Comparison of ENCODE assay signal across 12 cellular contexts in genomic region chr2:150526827-150527226, GRCh38. TPM values are rescaled to one million over a fixed set of nuclear protein-coding genes. Genes with fewer than 3 reads are reported as not detected.
DNase-seq lines count a peak whose midpoint lies in the region; ATAC-seq and TF ChIP-seq lines count a peak whose summit lies in the region.
"Had no signal": no experiment of that assay in that cellular context is flagged by ENCODE, and none has a peak within 500 bp of the region (broad histone marks: within the 10 kb centered on the region; RNA-seq: fewer than 3 reads in every experiment).

No MANE protein-coding gene starts in this region.

- TF ChIP-seq CTCF in MCF 10A (IDR thresholded peaks at IDR 0.05; ENCODE audit: unreplicated experiment) (no peak), breast epithelium (IDR thresholded peaks at IDR 0.05) (no peak), left lung (IDR thresholded peaks at IDR 0.05) (no peak), transverse colon (IDR thresholded peaks at IDR 0.05) (no peak)

- peak; percentile 62 for DNase-seq in MCF 10A (ENCODE audit: unreplicated experiment)
- no peak for DNase-seq in breast epithelium (ENCODE audit: low spot score in 2 of 2)
- peak; percentile 34 for DNase-seq in brain pericyte (ENCODE audit: low read depth, low spot score)
- DNase-seq in left lung: no peak
- DNase-seq in MV-4-11 (lab: John Stamatoyannopoulos, UW): no peak
- no peak for DNase-seq in transverse colon
- DNase-seq in activated naive CD4-positive, alpha-beta T cell (lab: John Stamatoyannopoulos, UW): no peak
- DNase-seq: cortex of kidney, NCI-H1048, RPMI8226 had no signal

- peaks cover 17% of the 10 kb centered on the region for H3K4me1 Mint-ChIP-seq in MCF 10A (ENCODE audit: insufficient read depth, unreplicated experiment)
- H3K4me1 Mint-ChIP-seq: B cell had no signal

- ATAC-seq in left lung: peak; percentile 92
- no peak for ATAC-seq in GM18861 (IDR thresholded peaks at IDR 0.05; ENCODE audit: unreplicated experiment)

- BruUV-seq in MCF 10A (replicated peaks; lab: Mats Ljungman, UMichigan): no TSS peak

- intact Hi-C loops in MCF 10A (cut with micrococcal nuclease) (loop anchor here (10.0 kb wide), 1 partner anchor 58 kb away; no protein-coding TSS in a partner anchor), breast epithelium (cut with DNase I; ENCODE audit: low total_unique reads) (no loop called here), left lung (cut with DNase I) (no loop called here), transverse colon (cut with DNase I; ENCODE audit: low total_unique reads) (no loop called here)

- POLR2A ChIA-PET in MCF 10A (lab: Yijun Ruan, JAX): interaction anchor here (0.6 to 9.0 kb wide), 8 partner anchors 9 to 328 kb away, joined by 3 to 67 read pairs (median 4); no protein-coding TSS in a partner anchor

- H3K27ac ChIP-seq in breast epithelium (no peak overlapping the region), left lung (peak overlapping the region in 1 of 2 donors; percentile 18), transverse colon (no peak overlapping the region)

- no peaks in the 10 kb centered on the region for H3K9me3 Mint-ChIP-seq in MCF 10A (ENCODE audit: unreplicated experiment)

- H3K4me1 ChIP-seq in breast epithelium: no peaks in the 10 kb centered on the region
- H3K4me1 ChIP-seq in left lung: no peaks in the 10 kb centered on the region
- H3K4me1 ChIP-seq in transverse colon: peaks cover 0 to 5% (median 0%) of the 10 kb centered on the region in 4 donors

- H3K36me3 ChIP-seq in breast epithelium (no peaks in the 10 kb centered on the region), left lung (no peaks in the 10 kb centered on the region), transverse colon (no peaks in the 10 kb centered on the region)

- no peak overlapping the region for H3K4me3 ChIP-seq in breast epithelium
- H3K4me3 ChIP-seq in left lung: no peak overlapping the region
- H3K4me3 ChIP-seq in transverse colon: no peak overlapping the region

- no peaks in the 10 kb centered on the region for H3K27me3 Mint-ChIP-seq in MCF 10A (ENCODE audit: insufficient read depth, unreplicated experiment)
- H3K27me3 Mint-ChIP-seq: B cell had no signal

- H3K36me3 Mint-ChIP-seq in MCF 10A (ENCODE audit: insufficient read depth, unreplicated experiment): no peaks in the 10 kb centered on the region

- peak overlapping the region; percentile 89 for H3K27ac Mint-ChIP-seq in MCF 10A (ENCODE audit: low read depth, unreplicated experiment)
- H3K27ac Mint-ChIP-seq: B cell had no signal

- TF ChIP-seq EP300 in transverse colon (IDR thresholded peaks at IDR 0.05; ENCODE audit: low read depth): no peak

- no peak overlapping the region for H3K4me3 Mint-ChIP-seq in MCF 10A (ENCODE audit: unreplicated experiment)
- H3K4me3 Mint-ChIP-seq: B cell had no signal

- CTCF ChIA-PET in MCF 10A (lab: Yijun Ruan, JAX): interaction anchor here (0.8 kb wide), 1 partner anchor 156 kb away, joined by 3 read pairs; no protein-coding TSS in a partner anchor

- TF ChIP-seq POLR2A in breast epithelium (IDR thresholded peaks at IDR 0.05) (no peak), transverse colon (IDR thresholded peaks at IDR 0.05) (no peak)

- in situ Hi-C loops in transverse colon (cut with MboI; ENCODE audit: low pct_ligation_motif_present in 1 of 4, low pct_unique_long_range_greater_than_20kb in 1 of 4, low sequenced_read_pairs in 3 of 4): no loop called here

- no peaks in the 10 kb centered on the region for H3K27me3 ChIP-seq in breast epithelium
- H3K27me3 ChIP-seq in left lung: no peaks in the 10 kb centered on the region
- H3K27me3 ChIP-seq in transverse colon: no peaks in the 10 kb centered on the region

- H3K9me3 ChIP-seq in breast epithelium: peaks cover 0 to 4% of the 10 kb centered on the region in 2 donors
- no peaks in the 10 kb centered on the region for H3K9me3 ChIP-seq in left lung
- no peaks in the 10 kb centered on the region for H3K9me3 ChIP-seq in transverse colon

RNA-seq across cellular contexts. Expression of gene RND3, which starts 39.4 kb away (rescaled TPM):
- total RNA-seq in MCF 10A (2022) (158 and 182 TPM in 2 replicates), breast epithelium (100 to 1,000 TPM in 1 of 3 donors, 10 to 100 TPM in 2; 89.1 to 105 (median 98.0) TPM), left lung (10 to 100 TPM; 28.3 to 44.8 TPM), transverse colon (10 to 100 TPM; 16.5 to 54.6 (median 46.1) TPM)
- total RNA-seq: B cell had no signal

Comparison
In these comparisons a context has a peak if more than half of its experiments do, and no peak if none do; other contexts are left out.
1. DNase-seq: peak in MCF 10A (single experiment) and brain pericyte (single experiment); none in breast epithelium (0 of 2), left lung (0 of 2), MV-4-11 (single experiment), transverse colon (single experiment) and activated naive CD4-positive, alpha-beta T cell (0 of 4).